Comparison of ENCODE assay signal across 8 cellular contexts in genomic region chr7:142853739-142854504, GRCh38. TPM values are rescaled to one million over a fixed set of nuclear protein-coding genes. Genes with fewer than 3 reads are reported as not detected.
DNase-seq lines count a peak whose midpoint lies in the region; ATAC-seq and TF ChIP-seq lines count a peak whose summit lies in the region.

No MANE protein-coding gene starts in this region.

- no peaks in the 10 kb centered on the region for H3K9me3 Mint-ChIP-seq in stimulated activated effector memory CD8-positive, alpha-beta T cell treated with anti-CD3 and anti-CD28 coated beads, Interleukin-12 subunit alpha, Interleukin-12 subunit beta, amount 100 ng/mL, for 72 hours

- peaks cover 25% of the 10 kb centered on the region for H3K4me1 Mint-ChIP-seq in stimulated activated effector memory CD8-positive, alpha-beta T cell treated with anti-CD3 and anti-CD28 coated beads, Interleukin-12 subunit alpha, Interleukin-12 subunit beta, amount 100 ng/mL, for 72 hours

- ATAC-seq in GM19025 (IDR thresholded peaks at IDR 0.05; ENCODE audit: low read depth, unreplicated experiment) (peak; percentile 72), HG03280 (IDR thresholded peaks at IDR 0.05; ENCODE audit: unreplicated experiment) (peak; percentile 88)
- ATAC-seq in stimulated activated effector memory CD8-positive, alpha-beta T cell treated with anti-CD3 and anti-CD28 coated beads, Interleukin-12 subunit alpha, Interleukin-12 subunit beta, amount 100 ng/mL, for 72 hours: peak; percentile 88

- peaks cover 4% of the 10 kb centered on the region for H3K4me1 ChIP-seq in NT2/D1 (ENCODE audit: insufficient read depth, insufficient read length)
- H3K4me1 ChIP-seq in esophagus (ENCODE audit: control insufficient read depth in 2 of 2, insufficient read depth in 2 of 2, low read length in 1 of 2): peaks cover 6 to 7% of the 10 kb centered on the region in 2 donors
- H3K4me1 ChIP-seq in muscle layer of colon (ENCODE audit: insufficient read depth, low read length): peaks cover 14% of the 10 kb centered on the region

- CTCF ChIA-PET in BJ (lab: Yijun Ruan, JAX): interaction anchor here (0.7 to 2.7 kb wide), 15 partner anchors 12 to 361 kb away, joined by 3 to 14 read pairs (median 3); no protein-coding TSS in a partner anchor

- H3K4me3 Mint-ChIP-seq in stimulated activated effector memory CD8-positive, alpha-beta T cell treated with anti-CD3 and anti-CD28 coated beads, Interleukin-12 subunit alpha, Interleukin-12 subunit beta, amount 100 ng/mL, for 72 hours: peak overlapping the region; percentile 95

- H3K36me3 Mint-ChIP-seq in stimulated activated effector memory CD8-positive, alpha-beta T cell treated with anti-CD3 and anti-CD28 coated beads, Interleukin-12 subunit alpha, Interleukin-12 subunit beta, amount 100 ng/mL, for 72 hours: peaks cover 5% of the 10 kb centered on the region

- DNase-seq in BJ (ENCODE audit: low read depth) (no peak), NT2/D1 (ENCODE audit: low read depth, low spot score) (peak; percentile 66), activated T-cell treated with anti-CD3 and anti-CD28 coated beads for 1 hour (ENCODE audit: low read depth) (peak; percentile 49)
- peak; percentile 57 to 85 for DNase-seq in stimulated activated effector memory CD8-positive, alpha-beta T cell treated with anti-CD3 and anti-CD28 coated beads, Interleukin-12 subunit alpha, Interleukin-12 subunit beta, amount 100 ng/mL, for 72 hours (ENCODE audit: low spot score in 2 of 2)

- H3K36me3 ChIP-seq in BJ (ENCODE audit: control insufficient read depth, insufficient read depth, low read length) (no peaks in the 10 kb centered on the region), NT2/D1 (ENCODE audit: insufficient read depth, insufficient read length, low read length) (no peaks in the 10 kb centered on the region), esophagus (ENCODE audit: control insufficient read depth in 2 of 2, insufficient read depth in 2 of 2, low read length in 1 of 2) (no peaks in the 10 kb centered on the region), muscle layer of colon (ENCODE audit: insufficient read depth, low read length) (no peaks in the 10 kb centered on the region)

- no peaks in the 10 kb centered on the region for H3K9me3 ChIP-seq in NT2/D1 (ENCODE audit: insufficient read depth, low read length)
- no peaks in the 10 kb centered on the region for H3K9me3 ChIP-seq in esophagus (ENCODE audit: control insufficient read depth in 2 of 2, insufficient read depth in 1 of 2, low read depth in 1 of 2, low read length in 1 of 2)
- H3K9me3 ChIP-seq in muscle layer of colon (ENCODE audit: low read length): no peaks in the 10 kb centered on the region

- TF ChIP-seq CTCF in BJ (IDR thresholded peaks at IDR 0.05; ENCODE audit: insufficient read depth, low read depth, low read length): peak; percentile 83

- H3K4me3 ChIP-seq in BJ (ENCODE audit: low read depth, low read length): peak overlapping the region; percentile 55
- H3K4me3 ChIP-seq in NT2/D1 (ENCODE audit: insufficient read length, low read depth): peak overlapping the region; percentile 73
- H3K4me3 ChIP-seq in esophagus (ENCODE audit: low read depth in 1 of 2, low read length in 2 of 2): peak overlapping the region; percentile 58 to 76
- peak overlapping the region; percentile 70 to 76 for H3K4me3 ChIP-seq in muscle layer of colon (ENCODE audit: low read depth in 1 of 2, low read length in 2 of 2)

- WGBS in esophagus, 2 donors: 0% methylated on average over 34 of the region's 34 CpGs

- H3K27me3 ChIP-seq in BJ (ENCODE audit: control insufficient read depth, insufficient read depth, low read length) (peaks cover 7% of the 10 kb centered on the region), NT2/D1 (ENCODE audit: insufficient read depth, insufficient read length) (peaks cover 16% of the 10 kb centered on the region), esophagus (ENCODE audit: control insufficient read depth in 1 of 2, insufficient read depth in 2 of 2, low read length in 2 of 2) (no peaks in the 10 kb centered on the region), muscle layer of colon (ENCODE audit: control insufficient read depth in 1 of 2, insufficient read depth in 2 of 2, low read length in 2 of 2) (no peaks in the 10 kb centered on the region)

- peak overlapping the region; percentile 86 for H3K27ac Mint-ChIP-seq in stimulated activated effector memory CD8-positive, alpha-beta T cell treated with anti-CD3 and anti-CD28 coated beads, Interleukin-12 subunit alpha, Interleukin-12 subunit beta, amount 100 ng/mL, for 72 hours

- peak overlapping the region; percentile 88 to 95 for H3K27ac ChIP-seq in esophagus (ENCODE audit: low read depth in 2 of 2, low read length in 1 of 2)
- H3K27ac ChIP-seq in muscle layer of colon (ENCODE audit: low read depth, low read length): peak overlapping the region; percentile 56

- POLR2A ChIA-PET in BJ (lab: Charles Lee): no interaction called here

- peak overlapping the region; percentile 77 for H3K9ac ChIP-seq in NT2/D1 (ENCODE audit: insufficient read length, low read depth)
- peak overlapping the region; percentile 21 for H3K9ac ChIP-seq in muscle layer of colon (ENCODE audit: low read length)

RNA-seq across cellular contexts. Expression of gene EPHB6, which starts 1.0 kb away (rescaled TPM):
- polyA plus RNA-seq in BJ (2011; rRNA removed): 4.5 and 7.1 TPM in 2 replicates
- 6.7 and 8.0 TPM in 2 replicates for polyA minus RNA-seq in BJ (2011; rRNA and poly(A)+ RNA removed)
- 10 to 100 TPM; 17.0 to 33.3 TPM for polyA plus RNA-seq in esophagus

RNA-seq across cellular contexts. Expression of gene TRPV6, which starts 31.6 kb away (rescaled TPM):
- polyA plus RNA-seq in BJ (2011; rRNA removed) (not detected in 2 replicates), esophagus (10 to 100 TPM in 1 of 2 donors, 1 to 10 TPM in 1; 2.5 to 10.5 TPM)
- not detected in 2 replicates for polyA minus RNA-seq in BJ (2011; rRNA and poly(A)+ RNA removed)
